In genomic region chr1:34918609-34919561, GRCh38 we compare ENCODE assay signal across 11 cellular contexts.
DNase-seq lines count a peak whose midpoint lies in the region; ATAC-seq lines count a peak whose summit lies in the region.
"Had no signal": no experiment of that assay in that cellular context is flagged by ENCODE, and none has a peak within 500 bp of the region (broad histone marks: within the 10 kb centered on the region; RNA-seq: fewer than 3 reads in every experiment).

No MANE protein-coding gene starts in this region.

- ATAC-seq in GM18868 (IDR thresholded peaks at IDR 0.05; ENCODE audit: unreplicated experiment), result no peak
- ATAC-seq: natural killer cell, Panc1 had no signal

- DNase-seq in NCI-H146 (lab: John Stamatoyannopoulos, UW), result peak; percentile 50
- DNase-seq in NCI-H146 treated with DMSO at 0.1 percent for 48 hours (lab: John Stamatoyannopoulos, UW; ENCODE audit: unreplicated experiment), result no peak
- peak; percentile 82 for DNase-seq in NCI-H1105 (lab: John Stamatoyannopoulos, UW)
- DNase-seq in ecto neural progenitor cell (ENCODE audit: low spot score), result peak; percentile 60
- peak in 9 of 10 donors; percentile 40 to 95 (median 75) for DNase-seq in posterior cingulate gyrus
- no peak for DNase-seq in T-helper 1 cell
- no peak for DNase-seq in AG08395 (ENCODE audit: low spot score)
- DNase-seq: activated effector memory CD4-positive, alpha-beta T cell treated with anti-CD3 and anti-CD28 coated beads, Interleukin-2, amount 50 U/mL, for 16 hours; natural killer cell had no signal

- intact Hi-C loops in posterior cingulate gyrus (cut with DNase I), result no loop called here

Comparison
In these comparisons a context has a peak if more than half of its experiments do, and no peak if none do; other contexts are left out.
1. DNase-seq: peak in NCI-H146 (single experiment), NCI-H1105 (single experiment), ecto neural progenitor cell (single experiment) and posterior cingulate gyrus (9 of 10); none in NCI-H146 treated with DMSO at 0.1 percent for 48 hours (single experiment), T-helper 1 cell (0 of 5) and AG08395 (single experiment).